In the genomic region with DNA sequence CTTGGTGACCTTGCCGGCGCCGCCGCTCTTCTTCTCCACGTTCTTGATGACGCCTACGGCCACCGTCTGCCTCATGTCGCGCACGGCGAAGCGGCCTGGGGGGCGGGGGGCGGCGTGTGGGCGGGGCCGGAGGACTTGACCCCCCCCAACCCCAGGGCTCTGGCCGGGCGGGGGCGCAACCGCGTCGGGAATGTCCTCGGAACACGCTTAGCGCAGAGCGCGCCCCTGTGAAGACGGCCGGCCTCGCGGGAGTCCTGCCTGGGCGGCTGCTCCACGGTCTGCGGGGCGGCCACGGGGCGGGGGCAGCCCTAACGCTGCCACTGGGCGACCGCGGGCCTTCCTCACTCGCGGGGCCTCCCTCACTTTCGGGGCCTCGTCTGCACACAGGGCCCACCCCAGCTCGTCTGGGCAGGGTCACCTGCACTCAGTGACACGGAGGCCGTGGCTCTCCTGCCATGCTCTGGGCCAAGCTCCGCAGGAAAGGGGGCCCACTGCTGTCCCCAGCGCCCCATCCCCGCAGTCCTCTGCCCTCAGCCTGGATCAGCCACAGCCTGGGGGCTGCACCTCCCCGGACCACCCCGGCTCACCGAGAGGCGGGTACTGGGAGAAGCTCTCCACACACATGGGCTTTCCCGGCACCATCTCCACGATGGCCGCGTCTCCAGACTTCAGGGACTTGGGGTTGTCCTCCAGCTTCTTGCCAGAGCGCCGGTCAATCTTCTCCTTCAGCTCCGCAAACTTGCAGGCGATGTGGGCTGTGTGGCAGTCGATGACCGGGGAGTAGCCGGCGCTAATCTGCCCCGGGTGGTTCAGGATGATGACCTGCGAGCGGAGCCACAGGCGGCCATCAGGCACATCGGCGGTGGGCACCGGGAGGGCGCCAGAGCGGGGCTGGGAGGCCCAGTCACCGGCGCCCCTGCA, we compare ENCODE assay signal across 28 cellular contexts. TPM values are rescaled to one million over a fixed set of nuclear protein-coding genes. Genes with fewer than 3 reads are reported as not detected.
DNase-seq lines count a peak whose midpoint lies in the region; ATAC-seq, FAIRE-seq and TF ChIP-seq lines count a peak whose summit lies in the region.
"Had no signal": no experiment of that assay in that cellular context is flagged by ENCODE, and none has a peak within 500 bp of the region (broad histone marks: within the 10 kb centered on the region; RNA-seq: fewer than 3 reads in every experiment).

No MANE protein-coding gene starts in this region.

- ATAC-seq in WTC11 (peak; percentile 46), GM21723 (IDR thresholded peaks at IDR 0.05; ENCODE audit: unreplicated experiment) (no peak), HG03520 (IDR thresholded peaks at IDR 0.05; ENCODE audit: unreplicated experiment) (no peak)
- ATAC-seq: activated CD4-positive, alpha-beta T cell treated with anti-CD3 and anti-CD28 coated beads for 36 hours; activated T-cell treated with anti-CD3 and anti-CD28 coated beads, Interleukin-2, amount 50 U/mL, for 72 hours; naive thymus-derived CD8-positive, alpha-beta T cell; right lobe of liver; stimulated activated naive CD8-positive, alpha-beta T cell treated with anti-CD3 and anti-CD28 coated beads, Interleukin-15, Interleukin-2, amounts not matched to agents 100 U/mL and 50 U/mL, for 24 hours had no signal

- CTCF ChIA-PET in WTC11 (lab: Charles Lee): interaction anchor here (1.1 to 1.3 kb wide), 3 partner anchors 8 to 49 kb away, joined by 4 to 7 read pairs (median 5); a partner anchor contains a TSS

- peaks cover 24% of the 10 kb centered on the region for H3K27me3 Mint-ChIP-seq in WTC11 (ENCODE audit: low read depth)

- H3K9me3 Mint-ChIP-seq in WTC11: peaks cover 12% of the 10 kb centered on the region
- H3K9me3 Mint-ChIP-seq: T-helper 1 cell treated with Interleukin-12 subunit alpha and Interleukin-12 subunit beta and Interleukin-4 antibody, amounts not matched to agents 30 μg/mL and 1 μg/mL, for 36 hours had no signal

- no peak for TF ChIP-seq CTCF in WTC11 (IDR thresholded peaks at IDR 0.05)

- DNase-seq in HTR-8/SVneo (ENCODE audit: insufficient read length, low spot score): no peak
- peak; percentile 61 for DNase-seq in WTC11 (ENCODE audit: low spot score)
- DNase-seq in retina: peak; percentile 50
- no peak for DNase-seq in KG1 (lab: John Stamatoyannopoulos, UW)
- no peak for DNase-seq in NCI-H146 treated with DMSO at 0.1 percent for 48 hours (lab: John Stamatoyannopoulos, UW; ENCODE audit: unreplicated experiment)
- DNase-seq: activated CD4-positive, alpha-beta T cell treated with anti-CD3 and anti-CD28 coated beads for 36 hours; activated naive CD4-positive, alpha-beta T cell treated with anti-CD3 and anti-CD28 coated beads, Interleukin-2, amount 50 U/mL, for 16 hours; activated T-cell treated with anti-CD3 and anti-CD28 coated beads, Interleukin-2, amount 50 U/mL, for 72 hours; amygdala; C1 segment of cervical spinal cord; colonic mucosa; left ventricle myocardium inferior; midbrain; NCI-H1436; NCI-H524 treated with DMSO at 0.1 percent for 48 hours; stimulated activated CD4-positive, alpha-beta T cell treated with anti-CD3 and anti-CD28 coated beads, Interleukin-4, amount 100 ng/mL, for 4 hours; stimulated activated naive CD8-positive, alpha-beta T cell treated with anti-CD3 and anti-CD28 coated beads, Interleukin-15, Interleukin-2, amounts not matched to agents 100 U/mL and 50 U/mL, for 24 hours had no signal

- FAIRE-seq in HTR-8/SVneo (lab: Jason Lieb, UNC): peak; percentile 44
- FAIRE-seq: bronchial epithelial cell, D721Med, GM12892 had no signal

- H3K9me3 ChIP-seq in iPS-18c (ENCODE audit: control insufficient read depth, insufficient read depth, low read length): no peaks in the 10 kb centered on the region
- H3K9me3 ChIP-seq: colonic mucosa, right lobe of liver had no signal

- peaks cover 16% of the 10 kb centered on the region for H3K36me3 Mint-ChIP-seq in WTC11
- H3K36me3 Mint-ChIP-seq: naive thymus-derived CD8-positive, alpha-beta T cell had no signal

- peak overlapping the region; percentile 28 for H3K4me3 ChIP-seq in iPS-18c (ENCODE audit: insufficient read depth, low read depth, low read length)
- H3K4me3 ChIP-seq: colonic mucosa, left ventricle myocardium inferior, right lobe of liver, SK-N-MC had no signal

- H3K4me1 Mint-ChIP-seq in WTC11: peaks cover 3% of the 10 kb centered on the region; the same call in 1 of the 2 replicates
- H3K4me1 Mint-ChIP-seq: activated CD4-positive, alpha-beta T cell treated with anti-CD3 and anti-CD28 coated beads for 36 hours; naive thymus-derived CD8-positive, alpha-beta T cell had no signal

- peak overlapping the region; percentile 29; the same call in 1 of the 2 replicates for H3K4me3 Mint-ChIP-seq in WTC11
- H3K4me3 Mint-ChIP-seq: activated CD4-positive, alpha-beta T cell treated with anti-CD3 and anti-CD28 coated beads for 36 hours; activated T-cell treated with anti-CD3 and anti-CD28 coated beads, Interleukin-2, amount 50 U/mL, for 72 hours; naive thymus-derived CD8-positive, alpha-beta T cell; T-helper 1 cell treated with Interleukin-12 subunit alpha and Interleukin-12 subunit beta and Interleukin-4 antibody, amounts not matched to agents 30 μg/mL and 1 μg/mL, for 36 hours had no signal

- POLR2A ChIA-PET in WTC11 (lab: Charles Lee): no interaction called here

- no peak overlapping the region for H3K27ac Mint-ChIP-seq in WTC11
- H3K27ac Mint-ChIP-seq: activated CD4-positive, alpha-beta T cell treated with anti-CD3 and anti-CD28 coated beads for 36 hours; activated T-cell treated with anti-CD3 and anti-CD28 coated beads, Interleukin-2, amount 50 U/mL, for 72 hours; naive thymus-derived CD8-positive, alpha-beta T cell; T-helper 1 cell treated with Interleukin-12 subunit alpha and Interleukin-12 subunit beta and Interleukin-4 antibody, amounts not matched to agents 30 μg/mL and 1 μg/mL, for 36 hours had no signal

TF ChIP-seq in WTC11, 78 proteins besides CTCF, POLR2A, EP300 and RAD21:
- TF ChIP-seq, protein P1, sequence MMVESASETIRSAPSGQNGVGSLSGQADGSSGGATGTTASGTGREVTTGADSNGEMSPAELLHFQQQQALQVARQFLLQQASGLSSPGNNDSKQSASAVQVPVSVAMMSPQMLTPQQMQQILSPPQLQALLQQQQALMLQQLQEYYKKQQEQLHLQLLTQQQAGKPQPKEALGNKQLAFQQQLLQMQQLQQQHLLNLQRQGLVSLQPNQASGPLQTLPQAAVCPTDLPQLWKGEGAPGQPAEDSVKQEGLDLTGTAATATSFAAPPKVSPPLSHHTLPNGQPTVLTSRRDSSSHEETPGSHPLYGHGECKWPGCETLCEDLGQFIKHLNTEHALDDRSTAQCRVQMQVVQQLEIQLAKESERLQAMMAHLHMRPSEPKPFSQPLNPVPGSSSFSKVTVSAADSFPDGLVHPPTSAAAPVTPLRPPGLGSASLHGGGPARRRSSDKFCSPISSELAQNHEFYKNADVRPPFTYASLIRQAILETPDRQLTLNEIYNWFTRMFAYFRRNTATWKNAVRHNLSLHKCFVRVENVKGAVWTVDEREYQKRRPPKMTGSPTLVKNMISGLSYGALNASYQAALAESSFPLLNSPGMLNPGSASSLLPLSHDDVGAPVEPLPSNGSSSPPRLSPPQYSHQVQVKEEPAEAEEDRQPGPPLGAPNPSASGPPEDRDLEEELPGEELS (CRISPR knock-in tag; IDR thresholded peaks at IDR 0.05): 0 out of 2 replicates have a peak, but pooled peaks have one; percentile 34
- TF ChIP-seq, protein P2, sequence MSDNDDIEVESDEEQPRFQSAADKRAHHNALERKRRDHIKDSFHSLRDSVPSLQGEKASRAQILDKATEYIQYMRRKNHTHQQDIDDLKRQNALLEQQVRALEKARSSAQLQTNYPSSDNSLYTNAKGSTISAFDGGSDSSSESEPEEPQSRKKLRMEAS (CRISPR knock-in tag; IDR thresholded peaks at IDR 0.05): peak; percentile 62; the same call in 1 of the 2 replicates
- 0 out of 2 replicates have a peak, but pooled peaks have one; percentile 21 for TF ChIP-seq FOXP1 (CRISPR knock-in tag; IDR thresholded peaks at IDR 0.05; ENCODE audit: borderline replicate concordance)
- TF ChIP-seq, protein P3, sequence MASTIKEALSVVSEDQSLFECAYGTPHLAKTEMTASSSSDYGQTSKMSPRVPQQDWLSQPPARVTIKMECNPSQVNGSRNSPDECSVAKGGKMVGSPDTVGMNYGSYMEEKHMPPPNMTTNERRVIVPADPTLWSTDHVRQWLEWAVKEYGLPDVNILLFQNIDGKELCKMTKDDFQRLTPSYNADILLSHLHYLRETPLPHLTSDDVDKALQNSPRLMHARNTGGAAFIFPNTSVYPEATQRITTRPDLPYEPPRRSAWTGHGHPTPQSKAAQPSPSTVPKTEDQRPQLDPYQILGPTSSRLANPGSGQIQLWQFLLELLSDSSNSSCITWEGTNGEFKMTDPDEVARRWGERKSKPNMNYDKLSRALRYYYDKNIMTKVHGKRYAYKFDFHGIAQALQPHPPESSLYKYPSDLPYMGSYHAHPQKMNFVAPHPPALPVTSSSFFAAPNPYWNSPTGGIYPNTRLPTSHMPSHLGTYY (CRISPR knock-in tag; IDR thresholded peaks at IDR 0.05): no peak

RNA-seq across cellular contexts. Expression of a gene that starts 10.3 kb away (rescaled TPM):
- 26.0 to 35.7 TPM (median 34.9 TPM) in 3 replicates for total RNA-seq in WTC11 (2021)

RNA-seq across cellular contexts. Expression of a gene that starts 16.1 kb away (rescaled TPM):
- 99.8 to 112 TPM (median 108 TPM) in 3 replicates for total RNA-seq in WTC11 (2021)
- total RNA-seq: activated CD4-positive, alpha-beta T cell treated with anti-CD3 and anti-CD28 coated beads for 36 hours; bronchial epithelial cell; right lobe of liver had no signal

RNA-seq across cellular contexts. Expression of a gene that starts 32.0 kb away (rescaled TPM):
- 170 to 210 TPM (median 205 TPM) in 3 replicates for total RNA-seq in WTC11 (2021)

RNA-seq across cellular contexts. Expression of a gene that starts 48.6 kb away (rescaled TPM):
- total RNA-seq in WTC11 (2021): 0.22 to 0.53 TPM (median 0.32 TPM) in 3 replicates
- total RNA-seq: left ventricle myocardium inferior had no signal

RNA-seq across cellular contexts. Expression of a gene that starts 59.0 kb away (rescaled TPM):
- total RNA-seq in WTC11 (2021): 0.21 to 0.46 TPM (median 0.26 TPM) in 3 replicates
- total RNA-seq: activated CD4-positive, alpha-beta T cell treated with anti-CD3 and anti-CD28 coated beads for 36 hours; activated T-cell treated with anti-CD3 and anti-CD28 coated beads, Interleukin-2, amount 50 U/mL, for 72 hours; left ventricle myocardium inferior; naive thymus-derived CD8-positive, alpha-beta T cell; right lobe of liver; RPMI7951 had no signal

Comparison
In these comparisons a context has a peak if more than half of its experiments do, and no peak if none do; other contexts are left out.
1. DNase-seq: peak in WTC11 (single experiment) and retina (single experiment); none in HTR-8/SVneo (single experiment), KG1 (single experiment) and NCI-H146 treated with DMSO at 0.1 percent for 48 hours (single experiment).